Comparison of ENCODE assay signal across 11 cellular contexts in the genomic region with DNA sequence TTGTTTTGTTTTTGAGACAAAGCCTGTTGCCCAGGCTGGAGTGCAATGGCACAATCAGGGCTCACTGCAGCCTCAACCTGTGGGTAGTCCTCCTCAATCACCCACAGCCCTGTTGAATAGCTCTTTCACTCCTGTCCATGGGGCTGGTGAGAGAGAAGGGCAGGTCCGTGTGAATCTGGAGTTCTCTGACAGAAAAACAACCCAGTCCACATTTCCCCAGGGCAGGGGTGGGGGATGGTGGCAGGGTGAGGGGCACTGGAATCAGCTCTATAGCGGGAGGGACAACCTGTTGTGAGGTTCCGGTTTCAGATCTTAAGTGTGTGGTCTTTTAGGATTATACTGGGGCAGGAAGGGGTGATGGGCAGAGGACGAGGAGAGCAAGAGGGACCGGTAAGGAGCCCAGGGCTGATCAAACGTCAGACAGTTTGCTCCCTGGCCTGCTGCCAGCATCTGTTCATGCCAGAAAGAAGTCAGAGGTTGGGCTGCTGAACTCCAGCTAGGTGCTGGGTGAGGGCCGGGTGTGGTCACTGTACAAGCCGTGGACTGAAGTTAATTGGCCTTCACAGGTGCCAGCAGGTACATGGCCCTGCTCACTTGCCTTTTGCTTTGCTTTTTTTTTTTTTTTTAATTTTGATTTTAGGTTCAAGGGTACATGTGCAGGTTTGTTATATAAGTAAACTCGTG. TPM values are rescaled to one million over a fixed set of nuclear protein-coding genes. Genes with fewer than 3 reads are reported as not detected.
DNase-seq lines count a peak whose midpoint lies in the region; ATAC-seq and TF ChIP-seq lines count a peak whose summit lies in the region.
"Had no signal": no experiment of that assay in that cellular context is flagged by ENCODE, and none has a peak within 500 bp of the region (broad histone marks: within the 10 kb centered on the region; RNA-seq: fewer than 3 reads in every experiment).

No MANE protein-coding gene starts in this region.

- no peaks in the 10 kb centered on the region for H4K20me1 ChIP-seq in PC-3 (ENCODE audit: low read length)

- H3K4me3 Mint-ChIP-seq in stimulated activated naive CD8-positive, alpha-beta T cell treated with anti-CD3 and anti-CD28 coated beads, Interleukin-15, amount 100 ng/mL, for 72 hours = no peak overlapping the region
- no peak overlapping the region for H3K4me3 Mint-ChIP-seq in glutamatergic neuron (ENCODE audit: unreplicated experiment)
- no peak overlapping the region for H3K4me3 Mint-ChIP-seq in activated CD4-positive, alpha-beta T cell treated with anti-CD3 and anti-CD28 coated beads, Interleukin-2, amount 10 ng/mL, durations not matched to agents 7 days and 5 days
- H3K4me3 Mint-ChIP-seq: CD4-positive, CD25-positive, alpha-beta regulatory T cell had no signal

- DNase-seq in stimulated activated naive CD8-positive, alpha-beta T cell treated with anti-CD3 and anti-CD28 coated beads, Interleukin-15, Interleukin-2, amounts not matched to agents 100 U/mL and 50 U/mL, for 24 hours = no peak
- no peak for DNase-seq in stimulated activated naive CD8-positive, alpha-beta T cell treated with anti-CD3 and anti-CD28 coated beads, Interleukin-15, amount 100 ng/mL, for 72 hours
- peak; percentile 67 for DNase-seq in PC-3
- peak; percentile 34 for DNase-seq in glutamatergic neuron
- DNase-seq in brain microvascular endothelial cell = no peak
- DNase-seq in ascending aorta (ENCODE audit: low spot score in 2 of 2) = no peak
- DNase-seq in activated CD4-positive, alpha-beta T cell treated with anti-CD3 and anti-CD28 coated beads, Interleukin-2, amount 10 ng/mL, durations not matched to agents 7 days and 5 days = no peak
- DNase-seq: CD4-positive, CD25-positive, alpha-beta regulatory T cell; NCI-H446 treated with DMSO at 0.1 percent for 48 hours had no signal

- H3K4me1 ChIP-seq in PC-3 (ENCODE audit: insufficient read depth, low read length) (no peaks in the 10 kb centered on the region), ascending aorta (no peaks in the 10 kb centered on the region)

- no peaks in the 10 kb centered on the region for H3K9me3 Mint-ChIP-seq in stimulated activated naive CD8-positive, alpha-beta T cell treated with anti-CD3 and anti-CD28 coated beads, Interleukin-15, amount 100 ng/mL, for 72 hours
- no peaks in the 10 kb centered on the region for H3K9me3 Mint-ChIP-seq in glutamatergic neuron (ENCODE audit: unreplicated experiment)
- no peaks in the 10 kb centered on the region for H3K9me3 Mint-ChIP-seq in activated CD4-positive, alpha-beta T cell treated with anti-CD3 and anti-CD28 coated beads, Interleukin-2, amount 10 ng/mL, durations not matched to agents 7 days and 5 days
- H3K9me3 Mint-ChIP-seq: CD4-positive, CD25-positive, alpha-beta regulatory T cell had no signal

- H3K27ac ChIP-seq in PC-3 (ENCODE audit: low read length) = no peak overlapping the region
- H3K27ac ChIP-seq in brain microvascular endothelial cell = no peak overlapping the region
- H3K27ac ChIP-seq in ascending aorta = no peak overlapping the region
- H3K27ac ChIP-seq: neutrophil had no signal

- ATAC-seq in stimulated activated naive CD8-positive, alpha-beta T cell treated with anti-CD3 and anti-CD28 coated beads, Interleukin-15, Interleukin-2, amounts not matched to agents 100 U/mL and 50 U/mL, for 24 hours = peak; percentile 14
- no peak for ATAC-seq in stimulated activated naive CD8-positive, alpha-beta T cell treated with anti-CD3 and anti-CD28 coated beads, Interleukin-15, amount 100 ng/mL, for 72 hours
- ATAC-seq in PC-3 = peak; percentile 75
- no peak for ATAC-seq in GM21786 (IDR thresholded peaks at IDR 0.05; ENCODE audit: unreplicated experiment)

- H3K4me3 ChIP-seq in PC-3 (ENCODE audit: low read length) (no peak overlapping the region), brain microvascular endothelial cell (ENCODE audit: low read depth, low read length) (no peak overlapping the region), ascending aorta (no peak overlapping the region)

- no peaks in the 10 kb centered on the region for H3K36me3 Mint-ChIP-seq in glutamatergic neuron (ENCODE audit: unreplicated experiment)
- no peaks in the 10 kb centered on the region for H3K36me3 Mint-ChIP-seq in activated CD4-positive, alpha-beta T cell treated with anti-CD3 and anti-CD28 coated beads, Interleukin-2, amount 10 ng/mL, durations not matched to agents 7 days and 5 days (ENCODE audit: low read depth)
- H3K36me3 Mint-ChIP-seq: CD4-positive, CD25-positive, alpha-beta regulatory T cell had no signal

- H3K27me3 Mint-ChIP-seq in stimulated activated naive CD8-positive, alpha-beta T cell treated with anti-CD3 and anti-CD28 coated beads, Interleukin-15, amount 100 ng/mL, for 72 hours = peaks cover 3% of the 10 kb centered on the region
- peaks cover 4% of the 10 kb centered on the region for H3K27me3 Mint-ChIP-seq in glutamatergic neuron (ENCODE audit: unreplicated experiment)
- H3K27me3 Mint-ChIP-seq in activated CD4-positive, alpha-beta T cell treated with anti-CD3 and anti-CD28 coated beads, Interleukin-2, amount 10 ng/mL, durations not matched to agents 7 days and 5 days = no peaks in the 10 kb centered on the region

- TF ChIP-seq CTCF in PC-3 (conservative IDR thresholded peaks at IDR 0.05; ENCODE audit: low read depth, low read length) (no peak), glutamatergic neuron (IDR thresholded peaks at IDR 0.05; ENCODE audit: partially characterized antibody, unreplicated experiment) (no peak), brain microvascular endothelial cell (IDR thresholded peaks at IDR 0.05; ENCODE audit: low read depth, low read length, missing control alignments) (no peak), ascending aorta (IDR thresholded peaks at IDR 0.05) (no peak)

- no peaks in the 10 kb centered on the region for H3F3A ChIP-seq in PC-3 (ENCODE audit: low read length, unreplicated experiment)

- H3K4me2 ChIP-seq in PC-3 (ENCODE audit: low read length) = 0 out of 2 replicates have a peak overlapping the region, but pooled peaks have one; percentile 21

- H3K27ac Mint-ChIP-seq in stimulated activated naive CD8-positive, alpha-beta T cell treated with anti-CD3 and anti-CD28 coated beads, Interleukin-15, amount 100 ng/mL, for 72 hours = no peak overlapping the region
- peak overlapping the region; percentile 64 for H3K27ac Mint-ChIP-seq in glutamatergic neuron (ENCODE audit: unreplicated experiment)
- H3K27ac Mint-ChIP-seq in activated CD4-positive, alpha-beta T cell treated with anti-CD3 and anti-CD28 coated beads, Interleukin-2, amount 10 ng/mL, durations not matched to agents 7 days and 5 days = no peak overlapping the region

- H3K79me2 ChIP-seq in PC-3 (ENCODE audit: low read length) = no peaks in the 10 kb centered on the region

- no peak overlapping the region for H3K9ac ChIP-seq in PC-3 (ENCODE audit: low read length)

- H2AFZ ChIP-seq in PC-3 (ENCODE audit: low read length) = peak overlapping the region; percentile 25; the same call in 1 of the 2 replicates

- H3K27me3 ChIP-seq in PC-3 (ENCODE audit: low read length) (no peaks in the 10 kb centered on the region), brain microvascular endothelial cell (replicated peaks) (no peaks in the 10 kb centered on the region), ascending aorta (no peaks in the 10 kb centered on the region)

- H3K9me3 ChIP-seq in PC-3 (ENCODE audit: low read length) (no peaks in the 10 kb centered on the region), ascending aorta (no peaks in the 10 kb centered on the region)
- H3K9me3 ChIP-seq: neutrophil had no signal

- no TSS peak for BruUV-seq in PC-3 (replicated peaks; lab: Mats Ljungman, UMichigan)

- CTCF ChIA-PET in PC-3 (lab: Charles Lee) = no interaction called here
- CTCF ChIA-PET in activated CD4-positive, alpha-beta T cell treated with anti-CD3 and anti-CD28 coated beads, Interleukin-2, amount 10 ng/mL, durations not matched to agents 7 days and 5 days (lab: Charles Lee) = interaction anchor here (0.8 kb wide), 1 partner anchor 39 kb away, joined by 3 read pairs; no protein-coding TSS in a partner anchor

- in situ Hi-C loops in brain microvascular endothelial cell (cut with HindIII; ENCODE audit: low pct_ligation_motif_present, low sequenced_read_pairs) = no loop called here

- H3K9me2 ChIP-seq in PC-3 (replicated peaks; ENCODE audit: low read length) = no peaks in the 10 kb centered on the region

- no peaks in the 10 kb centered on the region for H3K4me1 Mint-ChIP-seq in stimulated activated naive CD8-positive, alpha-beta T cell treated with anti-CD3 and anti-CD28 coated beads, Interleukin-15, amount 100 ng/mL, for 72 hours
- peaks cover 9% of the 10 kb centered on the region for H3K4me1 Mint-ChIP-seq in glutamatergic neuron (ENCODE audit: low read depth, unreplicated experiment)
- no peaks in the 10 kb centered on the region for H3K4me1 Mint-ChIP-seq in activated CD4-positive, alpha-beta T cell treated with anti-CD3 and anti-CD28 coated beads, Interleukin-2, amount 10 ng/mL, durations not matched to agents 7 days and 5 days
- H3K4me1 Mint-ChIP-seq: CD4-positive, CD25-positive, alpha-beta regulatory T cell had no signal

- intact Hi-C loops in PC-3 (cut with micrococcal nuclease) = no loop called here
- intact Hi-C loops in ascending aorta (cut with DNase I) = loop anchor here (5.0 kb wide), 1 partner anchor 50 kb away; no protein-coding TSS in a partner anchor

- POLR2A ChIA-PET in PC-3 (lab: Charles Lee; ENCODE audit: unreplicated experiment) = no interaction called here
- POLR2A ChIA-PET in activated CD4-positive, alpha-beta T cell treated with anti-CD3 and anti-CD28 coated beads, Interleukin-2, amount 10 ng/mL, durations not matched to agents 7 days and 5 days (lab: Charles Lee) = interaction anchor here (0.6 kb wide), 1 partner anchor 223 kb away, joined by 4 read pairs; no protein-coding TSS in a partner anchor

- H3K36me3 ChIP-seq in PC-3 (ENCODE audit: low read depth, low read length) = no peaks in the 10 kb centered on the region
- no peaks in the 10 kb centered on the region for H3K36me3 ChIP-seq in brain microvascular endothelial cell (replicated peaks)
- no peaks in the 10 kb centered on the region for H3K36me3 ChIP-seq in ascending aorta
- H3K36me3 ChIP-seq: neutrophil had no signal

RNA-seq across cellular contexts. Expression of a gene that starts 33.2 kb away (rescaled TPM):
- total RNA-seq in PC-3 (2014; rRNA removed) (71.9 and 78.5 TPM in 2 replicates), glutamatergic neuron (ENCODE audit: unreplicated experiment) (138 TPM), ascending aorta (20.6 TPM)
- 10 to 100 TPM; 84.5 to 86.9 TPM for total RNA-seq in activated CD4-positive, alpha-beta T cell treated with anti-CD3 and anti-CD28 coated beads, Interleukin-2, amount 10 ng/mL, durations not matched to agents 7 days and 5 days

Comparison
In these comparisons a context has a peak if more than half of its experiments do, and no peak if none do; other contexts are left out.
1. ATAC-seq: peak in stimulated activated naive CD8-positive, alpha-beta T cell treated with anti-CD3 and anti-CD28 coated beads, Interleukin-15, Interleukin-2, amounts not matched to agents 100 U/mL and 50 U/mL, for 24 hours (single experiment) and PC-3 (single experiment); none in stimulated activated naive CD8-positive, alpha-beta T cell treated with anti-CD3 and anti-CD28 coated beads, Interleukin-15, amount 100 ng/mL, for 72 hours (single experiment) and GM21786 (single experiment).
2. DNase-seq: peak in PC-3 (single experiment) and glutamatergic neuron (single experiment); none in stimulated activated naive CD8-positive, alpha-beta T cell treated with anti-CD3 and anti-CD28 coated beads, Interleukin-15, Interleukin-2, amounts not matched to agents 100 U/mL and 50 U/mL, for 24 hours (single experiment), stimulated activated naive CD8-positive, alpha-beta T cell treated with anti-CD3 and anti-CD28 coated beads, Interleukin-15, amount 100 ng/mL, for 72 hours (0 of 2), brain microvascular endothelial cell (single experiment), ascending aorta (0 of 2) and activated CD4-positive, alpha-beta T cell treated with anti-CD3 and anti-CD28 coated beads, Interleukin-2, amount 10 ng/mL, durations not matched to agents 7 days and 5 days (single experiment).